ENCODE assay signal across 8 cellular contexts in the genomic region with DNA sequence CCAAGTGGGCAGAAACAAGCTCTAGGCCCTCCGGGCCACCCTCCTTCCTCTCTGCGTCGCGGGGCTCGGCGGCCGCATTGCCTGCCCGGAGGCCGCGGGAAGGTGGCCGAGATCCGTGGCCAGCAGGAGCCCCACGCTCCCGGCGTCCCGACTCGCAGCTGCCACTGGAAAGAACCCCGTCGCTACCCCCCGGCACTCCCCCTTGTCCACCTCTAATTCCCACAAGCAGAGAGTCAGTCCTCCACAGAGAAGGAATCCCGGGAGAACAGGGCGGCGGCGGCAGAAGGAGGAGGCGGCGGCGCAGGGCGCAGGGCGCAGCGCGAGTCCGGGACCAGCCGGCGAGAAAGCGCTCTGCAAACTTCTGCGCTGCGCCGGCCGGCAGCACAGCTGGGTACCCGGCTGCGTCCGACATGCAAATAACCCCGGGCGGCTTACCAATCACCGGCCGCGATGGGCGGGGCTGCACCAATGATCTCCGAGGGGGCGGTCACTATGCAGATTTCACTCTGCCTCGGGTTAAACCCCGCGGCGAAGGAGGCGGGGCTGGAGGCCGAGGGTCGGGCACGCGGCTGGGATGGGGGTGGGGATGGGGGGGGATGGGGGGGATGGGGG. TPM values are rescaled to one million over a fixed set of nuclear protein-coding genes. Genes with fewer than 3 reads are reported as not detected.
DNase-seq lines count a peak whose midpoint lies in the region; ATAC-seq and TF ChIP-seq lines count a peak whose summit lies in the region.

Gene ABTB2, minus strand, starts transcription at position 365 of the 612 bp plus-strand sequence.

- H3K4me1 ChIP-seq in liver (ENCODE audit: control insufficient read depth in 4 of 4, insufficient read depth in 4 of 4, low read length in 3 of 4): peaks cover 0 to 55% (median 37%) of the 10 kb centered on the region in 4 donors

- WGBS in liver: under 1% methylated on average over 59 of the region's 59 CpGs

- ATAC-seq in GM19328 (IDR thresholded peaks at IDR 0.05; ENCODE audit: unreplicated experiment) (peak; percentile 91), HG03460 (IDR thresholded peaks at IDR 0.05; ENCODE audit: unreplicated experiment) (peak; percentile 88)

- peak within 1 kb of the TSS; percentile 65 to 82 (median 74) for H3K4me3 ChIP-seq in liver (ENCODE audit: low read depth in 1 of 3, low read length in 3 of 3)

- no peak for TF ChIP-seq CTCF in liver (IDR thresholded peaks at IDR 0.05; ENCODE audit: low read depth, low read length, missing input control)

- H3K9me3 ChIP-seq in liver (ENCODE audit: control insufficient read depth in 4 of 4, low read length in 3 of 4): no peaks in the 10 kb centered on the region

- no peaks in the 10 kb centered on the region for H3K27me3 ChIP-seq in liver (ENCODE audit: control insufficient read depth in 4 of 4, insufficient read depth in 4 of 4, low read length in 3 of 4)

- DNase-seq in C1 segment of cervical spinal cord (lab: John Stamatoyannopoulos, UW) (peak; percentile 58 to 97 (median 90)), NCI-H524 treated with DMSO at 0.1 percent for 48 hours (lab: John Stamatoyannopoulos, UW) (peak; percentile 89), dedifferentiated amniotic fluid mesenchymal stem cell (ENCODE audit: extremely low spot score) (peak; percentile 97)
- DNase-seq in activated CD4-positive, alpha-beta T cell treated with anti-CD3 and anti-CD28 coated beads for 48 hours: peak; percentile 98
- peak; percentile 98 for DNase-seq in stimulated activated CD4-positive, alpha-beta T cell treated with anti-CD3 and anti-CD28 coated beads, Interleukin-4, amount 100 ng/mL, for 1 hour

- peak within 1 kb of the TSS; percentile 77 to 88 for H3K27ac ChIP-seq in liver (ENCODE audit: low read depth in 1 of 2, low read length in 2 of 2)

- TF ChIP-seq RAD21 in liver (IDR thresholded peaks at IDR 0.05): peak; percentile 30 to 55

- peak within 1 kb of the TSS; percentile 38 to 61 for H3K9ac ChIP-seq in liver (ENCODE audit: low read depth in 1 of 2, low read length in 2 of 2)

- no peaks in the 10 kb centered on the region for H3K36me3 ChIP-seq in liver (ENCODE audit: control insufficient read depth in 4 of 4, insufficient read depth in 3 of 4, low read depth in 1 of 4, low read length in 3 of 4)

TF ChIP-seq in liver, 16 proteins besides CTCF, POLR2A, EP300 and RAD21:
- TF ChIP-seq, protein P1, sequence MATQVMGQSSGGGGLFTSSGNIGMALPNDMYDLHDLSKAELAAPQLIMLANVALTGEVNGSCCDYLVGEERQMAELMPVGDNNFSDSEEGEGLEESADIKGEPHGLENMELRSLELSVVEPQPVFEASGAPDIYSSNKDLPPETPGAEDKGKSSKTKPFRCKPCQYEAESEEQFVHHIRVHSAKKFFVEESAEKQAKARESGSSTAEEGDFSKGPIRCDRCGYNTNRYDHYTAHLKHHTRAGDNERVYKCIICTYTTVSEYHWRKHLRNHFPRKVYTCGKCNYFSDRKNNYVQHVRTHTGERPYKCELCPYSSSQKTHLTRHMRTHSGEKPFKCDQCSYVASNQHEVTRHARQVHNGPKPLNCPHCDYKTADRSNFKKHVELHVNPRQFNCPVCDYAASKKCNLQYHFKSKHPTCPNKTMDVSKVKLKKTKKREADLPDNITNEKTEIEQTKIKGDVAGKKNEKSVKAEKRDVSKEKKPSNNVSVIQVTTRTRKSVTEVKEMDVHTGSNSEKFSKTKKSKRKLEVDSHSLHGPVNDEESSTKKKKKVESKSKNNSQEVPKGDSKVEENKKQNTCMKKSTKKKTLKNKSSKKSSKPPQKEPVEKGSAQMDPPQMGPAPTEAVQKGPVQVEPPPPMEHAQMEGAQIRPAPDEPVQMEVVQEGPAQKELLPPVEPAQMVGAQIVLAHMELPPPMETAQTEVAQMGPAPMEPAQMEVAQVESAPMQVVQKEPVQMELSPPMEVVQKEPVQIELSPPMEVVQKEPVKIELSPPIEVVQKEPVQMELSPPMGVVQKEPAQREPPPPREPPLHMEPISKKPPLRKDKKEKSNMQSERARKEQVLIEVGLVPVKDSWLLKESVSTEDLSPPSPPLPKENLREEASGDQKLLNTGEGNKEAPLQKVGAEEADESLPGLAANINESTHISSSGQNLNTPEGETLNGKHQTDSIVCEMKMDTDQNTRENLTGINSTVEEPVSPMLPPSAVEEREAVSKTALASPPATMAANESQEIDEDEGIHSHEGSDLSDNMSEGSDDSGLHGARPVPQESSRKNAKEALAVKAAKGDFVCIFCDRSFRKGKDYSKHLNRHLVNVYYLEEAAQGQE (IDR thresholded peaks at IDR 0.05): peak; percentile 94
- TF ChIP-seq YY1 (IDR thresholded peaks at IDR 0.05): peak; percentile 84
- TF ChIP-seq ATF3 (IDR thresholded peaks at IDR 0.05): no peak
- TF ChIP-seq HNF4A (conservative IDR thresholded peaks at IDR 0.05): no peak
- no peak for TF ChIP-seq GABPA (IDR thresholded peaks at IDR 0.05 in 1 of 2, conservative IDR thresholded peaks at IDR 0.05 in 1 of 2)
- TF ChIP-seq HNF4G (IDR thresholded peaks at IDR 0.05): no peak
- no peak for TF ChIP-seq FOXA2 (IDR thresholded peaks at IDR 0.05)
- TF ChIP-seq NR2F2 (IDR thresholded peaks at IDR 0.05): no peak
- peak; percentile 66 for TF ChIP-seq SP1 (IDR thresholded peaks at IDR 0.05)
- TF ChIP-seq TAF1 (conservative IDR thresholded peaks at IDR 0.05): peak; percentile 94
- TF ChIP-seq JUND (IDR thresholded peaks at IDR 0.05): no peak
- TF ChIP-seq, protein P2, sequence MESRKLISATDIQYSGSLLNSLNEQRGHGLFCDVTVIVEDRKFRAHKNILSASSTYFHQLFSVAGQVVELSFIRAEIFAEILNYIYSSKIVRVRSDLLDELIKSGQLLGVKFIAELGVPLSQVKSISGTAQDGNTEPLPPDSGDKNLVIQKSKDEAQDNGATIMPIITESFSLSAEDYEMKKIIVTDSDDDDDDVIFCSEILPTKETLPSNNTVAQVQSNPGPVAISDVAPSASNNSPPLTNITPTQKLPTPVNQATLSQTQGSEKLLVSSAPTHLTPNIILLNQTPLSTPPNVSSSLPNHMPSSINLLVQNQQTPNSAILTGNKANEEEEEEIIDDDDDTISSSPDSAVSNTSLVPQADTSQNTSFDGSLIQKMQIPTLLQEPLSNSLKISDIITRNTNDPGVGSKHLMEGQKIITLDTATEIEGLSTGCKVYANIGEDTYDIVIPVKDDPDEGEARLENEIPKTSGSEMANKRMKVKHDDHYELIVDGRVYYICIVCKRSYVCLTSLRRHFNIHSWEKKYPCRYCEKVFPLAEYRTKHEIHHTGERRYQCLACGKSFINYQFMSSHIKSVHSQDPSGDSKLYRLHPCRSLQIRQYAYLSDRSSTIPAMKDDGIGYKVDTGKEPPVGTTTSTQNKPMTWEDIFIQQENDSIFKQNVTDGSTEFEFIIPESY (IDR thresholded peaks at IDR 0.05): no peak
- no peak for TF ChIP-seq EGR1 (IDR thresholded peaks at IDR 0.05; ENCODE audit: low read depth in 2 of 2)
- peak; percentile 31 for TF ChIP-seq MAX (IDR thresholded peaks at IDR 0.05)
- peak in 1 of 2 donors; percentile 39 for TF ChIP-seq RXRA (IDR thresholded peaks at IDR 0.05)
- no peak for TF ChIP-seq FOXA1 (IDR thresholded peaks at IDR 0.05)

RNA-seq across cellular contexts. Expression of gene ABTB2, which starts in this region (rescaled TPM):
- 1 to 10 TPM; 5.1 to 8.9 TPM for total RNA-seq in liver
- 1 to 10 TPM; 2.4 to 7.1 TPM for polyA plus RNA-seq in liver

Comparison
In these comparisons a context has a peak if more than half of its experiments do, and no peak if none do; other contexts are left out.
1. Peak in every context shown above with its lines: DNase-seq, ATAC-seq, H3K4me3 ChIP-seq and H3K27ac ChIP-seq.